In the genomic region with DNA sequence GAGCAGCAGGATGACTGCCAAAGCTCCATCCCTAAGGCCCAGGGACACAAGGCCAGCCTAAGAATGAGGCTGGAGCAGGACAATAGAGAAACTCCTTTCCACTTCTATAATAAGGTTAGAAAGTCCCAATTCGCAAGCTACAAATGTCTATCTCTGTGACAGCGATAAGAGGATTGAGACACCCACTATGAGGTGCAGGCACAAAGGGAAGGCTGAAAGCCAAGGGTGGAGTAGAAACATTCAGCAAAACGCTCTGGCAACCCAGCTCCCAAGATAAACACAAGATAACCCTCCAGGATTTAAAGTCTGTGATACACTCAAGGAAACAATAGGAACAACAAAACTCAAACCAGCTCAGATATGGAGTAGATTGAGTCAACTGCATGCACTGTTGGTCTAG, we compare ENCODE assay signal across 21 cellular contexts.
"Had no signal": no experiment of that assay in that cellular context is flagged by ENCODE, and none has a peak within 500 bp of the region (broad histone marks: within the 10 kb centered on the region; RNA-seq: fewer than 3 reads in every experiment).

No MANE protein-coding gene starts in this region.

- H3K27me3 ChIP-seq: body of pancreas, heart right ventricle, left lung, sigmoid colon, stomach, suprapubic skin, tibial nerve had no signal

- H3K36me3 ChIP-seq: heart right ventricle, left lung, sigmoid colon, stomach, suprapubic skin, tibial nerve had no signal

- H3K4me3 ChIP-seq: body of pancreas, heart right ventricle, left lung, sigmoid colon, smooth muscle cell, stomach, suprapubic skin, tibial nerve had no signal

- H3K9me3 ChIP-seq: body of pancreas, left lung, sigmoid colon, stomach, suprapubic skin, tibial nerve had no signal

- H3K27ac ChIP-seq: body of pancreas, heart right ventricle, left lung, sigmoid colon, stomach, suprapubic skin, tibial nerve had no signal

- H3K4me1 ChIP-seq: body of pancreas, heart right ventricle, left lung, suprapubic skin, tibial nerve had no signal

- FAIRE-seq: TTC549, urothelium cell line had no signal

- H3K4me2 ChIP-seq: smooth muscle cell had no signal

- DNase-seq: activated CD4-positive, alpha-beta T cell treated with anti-CD3 and anti-CD28 coated beads for 1 hour; activated CD4-positive, alpha-beta T cell treated with anti-CD3 and anti-CD28 coated beads, Interleukin-2, amount 50 U/mL, for 1 hour; activated CD8-positive, alpha-beta T cell treated with anti-CD3 and anti-CD28 coated beads, Interleukin-2, amount 10 ng/mL, durations not matched to agents 7 days and 5 days; activated gamma-delta T cell; anterior cingulate cortex; body of pancreas; dermis blood vessel endothelial cell; effector CD8-positive, alpha-beta T cell; heart right ventricle; left lung; nephron progenitor cell; nucleus accumbens; sigmoid colon; stimulated activated CD4-positive, alpha-beta T cell treated with anti-CD3 and anti-CD28 coated beads, Interleukin-15, amount 100 ng/mL, for 24 hours; stomach; T-cell had no signal
